ENCODE assay signal across 27 cellular contexts in genomic region chr7:988963-989529, GRCh38. TPM values are rescaled to one million over a fixed set of nuclear protein-coding genes. Genes with fewer than 3 reads are reported as not detected.
"Had no signal": no experiment of that assay in that cellular context is flagged by ENCODE, and none has a peak within 500 bp of the region (broad histone marks: within the 10 kb centered on the region; RNA-seq: fewer than 3 reads in every experiment).

No MANE protein-coding gene starts in this region.

- H3K9me3 ChIP-seq: breast epithelium, mucosa of descending colon, neutrophil, thoracic aorta had no signal

- H3K4me3 ChIP-seq: mucosa of descending colon, thoracic aorta had no signal

- ATAC-seq: activated CD4-positive, alpha-beta T cell treated with anti-CD3 and anti-CD28 coated beads for 36 hours; activated naive CD4-positive, alpha-beta T cell treated with anti-CD3 and anti-CD28 coated beads, Interleukin-2, amount 50 U/mL, for 72 hours; activated T-cell treated with anti-CD3 and anti-CD28 coated beads, Interleukin-2, amount 50 U/mL, for 72 hours; esophagus mucosa; stimulated activated effector memory CD8-positive, alpha-beta T cell treated with anti-CD3 and anti-CD28 coated beads, Interleukin-12 subunit alpha, Interleukin-12 subunit beta, amount 100 ng/mL, for 72 hours had no signal

- DNase-seq: activated CD4-positive, alpha-beta T cell treated with anti-CD3 and anti-CD28 coated beads for 36 hours; activated CD4-positive, alpha-beta T cell treated with anti-CD3 and anti-CD28 coated beads, Interleukin-2, amount 50 U/mL, for 4 hours; activated CD4-positive, CD25-positive, alpha-beta regulatory T cell; activated naive CD4-positive, alpha-beta T cell; activated T-cell treated with anti-CD3 and anti-CD28 coated beads for 4 hours; activated T-cell treated with anti-CD3 and anti-CD28 coated beads, Interleukin-2, amount 50 U/mL, for 72 hours; central memory CD4-positive, alpha-beta T cell; endodermal cell; head of caudate nucleus; hypothalamus; immature natural killer cell; stimulated activated CD4-positive, alpha-beta T cell treated with anti-CD3 and anti-CD28 coated beads, Interleukin-12 subunit alpha, Interleukin-12 subunit beta, amount 100 ng/mL, for 4 hours; stimulated activated CD4-positive, alpha-beta T cell treated with anti-CD3 and anti-CD28 coated beads, Interleukin-4, amount 100 ng/mL, for 24 hours; trophoblast cell had no signal

- H3K27ac ChIP-seq: breast epithelium, neutrophil, thoracic aorta had no signal

- H3K36me3 ChIP-seq: breast epithelium, neutrophil, thoracic aorta had no signal

RNA-seq across cellular contexts. Expression of gene CYP2W1, which starts 6.1 kb away (rescaled TPM):
- total RNA-seq: activated CD4-positive, alpha-beta T cell treated with anti-CD3 and anti-CD28 coated beads for 36 hours; activated naive CD4-positive, alpha-beta T cell treated with anti-CD3 and anti-CD28 coated beads, Interleukin-2, amount 50 U/mL, for 72 hours; activated T-cell treated with anti-CD3 and anti-CD28 coated beads, Interleukin-2, amount 50 U/mL, for 72 hours; breast epithelium; endodermal cell; kidney epithelial cell; myocyte; osteocyte; posterior vena cava; skeletal muscle tissue; subcutaneous adipose tissue; thoracic aorta had no signal
- polyA plus RNA-seq: immature natural killer cell had no signal
